34 cellular contexts compared by ENCODE assay signal in the genomic region with DNA sequence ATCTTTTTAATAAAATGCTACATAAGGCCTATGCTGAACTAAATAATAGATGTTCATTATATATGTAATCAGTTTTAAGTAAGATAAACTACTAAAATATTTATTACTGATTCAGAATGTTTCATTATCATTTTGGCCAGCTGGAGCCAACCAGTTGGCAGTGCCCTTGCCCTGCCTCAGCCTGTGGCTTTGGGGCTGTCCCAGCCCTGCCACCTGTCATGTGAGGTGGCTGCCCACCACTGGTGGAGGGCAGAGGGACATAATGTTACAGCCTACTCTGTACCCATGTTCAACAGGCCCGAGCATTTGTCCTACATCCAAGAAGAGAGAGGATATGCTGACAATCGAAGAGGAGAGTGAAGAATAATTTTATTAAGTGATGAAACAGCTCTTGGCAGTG.
"Had no signal": no experiment of that assay in that cellular context is flagged by ENCODE, and none has a peak within 500 bp of the region (broad histone marks: within the 10 kb centered on the region; RNA-seq: fewer than 3 reads in every experiment).

No MANE protein-coding gene starts in this region.

- H3K27ac ChIP-seq: KMS-11 had no signal

- DNase-seq: Karpas-422, Kasumi-1, MM.1S, MV-4-11, NCI-H1048, NCI-H1092, NCI-H1092 treated with DMSO at 0.1 percent for 48 hours, NCI-H1105, NCI-H1105 treated with DMSO at 0.1 percent for 48 hours, NCI-H1417, NCI-H1417 treated with DMSO at 0.1 percent for 48 hours, NCI-H1436, NCI-H1436 treated with DMSO at 0.1 percent for 48 hours, NCI-H146, NCI-H1694, NCI-H1694 treated with DMSO at 0.1 percent for 48 hours, NCI-H187, NCI-H187 treated with DMSO at 0.1 percent for 48 hours, NCI-H1930, NCI-H2029, NCI-H2029 treated with DMSO at 0.1 percent for 48 hours, NCI-H2081, NCI-H2081 treated with DMSO at 0.1 percent for 48 hours, NCI-H2107, NCI-H2171, NCI-H2171 treated with DMSO at 0.1 percent for 48 hours, NCI-H2227 treated with DMSO at 0.1 percent for 48 hours, NCI-H226, NCI-H345, NCI-H446, NCI-H446 treated with DMSO at 0.1 percent for 48 hours, NCI-H510A, NCI-H510A treated with DMSO at 0.1 percent for 48 hours had no signal
